ENCODE assay signal across 22 cellular contexts in genomic region chr17:77631307-77631706, GRCh38.
DNase-seq lines count a peak whose midpoint lies in the region; ATAC-seq and TF ChIP-seq lines count a peak whose summit lies in the region.
"Had no signal": no experiment of that assay in that cellular context is flagged by ENCODE, and none has a peak within 500 bp of the region (broad histone marks: within the 10 kb centered on the region; RNA-seq: fewer than 3 reads in every experiment).

No MANE protein-coding gene starts in this region.

- no peak overlapping the region for H3K27ac Mint-ChIP-seq in chondrocyte (ENCODE audit: unreplicated experiment)
- H3K27ac Mint-ChIP-seq: B cell; CD4-positive, CD25-positive, alpha-beta regulatory T cell; CD8-positive, alpha-beta T cell had no signal

- no peaks in the 10 kb centered on the region for H3K4me1 Mint-ChIP-seq in chondrocyte (ENCODE audit: low read depth)
- H3K4me1 Mint-ChIP-seq: B cell had no signal

- intact Hi-C loops in posterior vena cava (cut with DNase I): no loop called here
- intact Hi-C loops in left lung (cut with DNase I): no loop called here

- H3K27me3 Mint-ChIP-seq in chondrocyte (ENCODE audit: low read depth): peaks cover 14% of the 10 kb centered on the region

- H3K4me1 ChIP-seq in left lung: no peaks in the 10 kb centered on the region
- H3K4me1 ChIP-seq: Caco-2 had no signal

- peaks cover 9% of the 10 kb centered on the region for H3K36me3 Mint-ChIP-seq in chondrocyte (ENCODE audit: low read depth)
- H3K36me3 Mint-ChIP-seq: CD4-positive, CD25-positive, alpha-beta regulatory T cell; CD8-positive, alpha-beta T cell had no signal

- peaks cover 0 to 11% of the 10 kb centered on the region in 2 donors for H3K9me3 ChIP-seq in left lung

- ATAC-seq in HG02884 (IDR thresholded peaks at IDR 0.05; ENCODE audit: unreplicated experiment) (no peak), left lung (no peak)
- ATAC-seq: CD8-positive, alpha-beta T cell; GM12878 had no signal

- H3K4me3 Mint-ChIP-seq in chondrocyte (ENCODE audit: unreplicated experiment): no peak overlapping the region
- H3K4me3 Mint-ChIP-seq: B cell; CD4-positive, CD25-positive, alpha-beta regulatory T cell; CD8-positive, alpha-beta T cell had no signal

- H3K27ac ChIP-seq in left lung: no peak overlapping the region
- H3K27ac ChIP-seq: 22Rv1, BLaER1, C4-2B, GM23248 had no signal

- no peak overlapping the region for H3K4me3 ChIP-seq in left lung
- H3K4me3 ChIP-seq: BLaER1, GM12878, GM23248 had no signal

- DNase-seq in NCI-H82 (lab: John Stamatoyannopoulos, UW) (peak; percentile 25), NCI-H82 treated with DMSO at 0.1 percent for 48 hours (lab: John Stamatoyannopoulos, UW; ENCODE audit: unreplicated experiment) (no peak), chondrocyte (ENCODE audit: low spot score) (peak; percentile 64), posterior vena cava (ENCODE audit: low spot score) (peak; percentile 31), left lung (no peak), NCI-H345 treated with DMSO at 0.1 percent for 48 hours (lab: John Stamatoyannopoulos, UW; ENCODE audit: unreplicated experiment) (no peak)
- DNase-seq: Caco-2; CD4-positive, CD25-positive, alpha-beta regulatory T cell; CD8-positive, alpha-beta T cell; DMS 273 treated with DMSO at 0.1 percent for 48 hours; DMS79; EL; GDM1; GM23248; H7; HCEC 1CT had no signal

- H3K36me3 ChIP-seq in left lung: no peaks in the 10 kb centered on the region
- H3K36me3 ChIP-seq: BLaER1 had no signal

- no peaks in the 10 kb centered on the region for H3K27me3 ChIP-seq in left lung
- H3K27me3 ChIP-seq: BLaER1 had no signal

- TF ChIP-seq CTCF in chondrocyte (IDR thresholded peaks at IDR 0.05) (no peak), left lung (IDR thresholded peaks at IDR 0.05) (no peak)

- H3K9me3 Mint-ChIP-seq in chondrocyte (ENCODE audit: low read depth): peaks cover 18% of the 10 kb centered on the region

Comparison
In these comparisons a context has a peak if more than half of its experiments do, and no peak if none do; other contexts are left out.
1. DNase-seq: peak in NCI-H82 (single experiment), chondrocyte (single experiment) and posterior vena cava (single experiment); none in NCI-H82 treated with DMSO at 0.1 percent for 48 hours (single experiment), left lung (0 of 2) and NCI-H345 treated with DMSO at 0.1 percent for 48 hours (single experiment).